In the genomic region with DNA sequence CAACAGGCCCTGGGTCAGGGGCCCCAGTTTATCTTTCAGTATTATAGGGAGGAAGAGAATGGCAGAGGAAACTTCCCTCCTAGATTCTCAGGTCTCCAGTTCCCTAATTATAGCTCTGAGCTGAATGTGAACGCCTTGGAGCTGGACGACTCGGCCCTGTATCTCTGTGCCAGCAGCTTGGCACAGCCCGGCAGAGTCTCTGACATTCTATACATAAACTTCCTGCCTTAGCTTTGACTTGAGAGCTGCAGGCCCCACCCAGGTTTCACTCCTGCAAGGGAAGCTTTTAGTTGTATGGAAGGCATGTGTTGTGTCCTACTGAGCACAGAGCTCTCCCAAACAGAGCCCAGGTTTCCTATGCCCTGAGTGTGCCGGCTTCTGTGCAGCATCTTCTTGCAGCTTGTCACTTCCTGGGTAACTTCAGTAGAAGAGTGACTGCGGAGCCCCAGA, we compare ENCODE assay signal across 12 cellular contexts.
A peak's percentile ranks its signal among the peaks of the same experiment; 100 is the strongest.
DNase-seq lines count a peak whose midpoint lies in the region; ATAC-seq and TF ChIP-seq lines count a peak whose summit lies in the region.
"Had no signal": no experiment of that assay in that cellular context is flagged by ENCODE, and none has a peak within 500 bp of the region (broad histone marks: within the 10 kb centered on the region; RNA-seq: fewer than 3 reads in every experiment).

No MANE protein-coding gene starts in this region.

- H3K27ac Mint-ChIP-seq in activated naive CD8-positive, alpha-beta T cell treated with anti-CD3 and anti-CD28 coated beads, Interleukin-2, amount 10 ng/mL, durations not matched to agents 7 days and 5 days = peak overlapping the region; percentile 93

- no peaks in the 10 kb centered on the region for H3K27me3 Mint-ChIP-seq in activated naive CD8-positive, alpha-beta T cell treated with anti-CD3 and anti-CD28 coated beads, Interleukin-2, amount 10 ng/mL, durations not matched to agents 7 days and 5 days

- H3K9me3 ChIP-seq in Loucy (ENCODE audit: insufficient read depth, low read depth, low read length) (no peaks in the 10 kb centered on the region), gastroesophageal sphincter (no peaks in the 10 kb centered on the region)

- H3K4me1 Mint-ChIP-seq in activated naive CD8-positive, alpha-beta T cell treated with anti-CD3 and anti-CD28 coated beads, Interleukin-2, amount 10 ng/mL, durations not matched to agents 7 days and 5 days = peaks cover 37% of the 10 kb centered on the region

- no peaks in the 10 kb centered on the region for H3K9me2 ChIP-seq in Loucy (replicated peaks; ENCODE audit: low read depth, low read length)

- no peak overlapping the region for H3K27ac ChIP-seq in gastroesophageal sphincter
- H3K27ac ChIP-seq: C4-2B, RWPE1 had no signal

- H3K4me3 ChIP-seq in Loucy (ENCODE audit: low read length, poor library complexity, severe bottlenecking) = peak overlapping the region; percentile 76
- H3K4me3 ChIP-seq in gastroesophageal sphincter = no peak overlapping the region

- DNase-seq in stimulated activated CD4-positive, alpha-beta T cell treated with anti-CD3 and anti-CD28 coated beads, Interleukin-4, amount 100 ng/mL, for 24 hours = peak; percentile 31
- no peak for DNase-seq in stimulated activated CD4-positive, alpha-beta T cell treated with anti-CD3 and anti-CD28 coated beads, Interleukin-4, amount 100 ng/mL, for 1 hour
- no peak for DNase-seq in activated naive CD8-positive, alpha-beta T cell treated with anti-CD3 and anti-CD28 coated beads, Interleukin-2, amount 10 ng/mL, durations not matched to agents 7 days and 5 days
- no peak for DNase-seq in NCI-H187 (lab: John Stamatoyannopoulos, UW)
- no peak for DNase-seq in LoVo (ENCODE audit: low spot score)
- DNase-seq: NCI-H1694, retina had no signal

- no peaks in the 10 kb centered on the region for H3K9me3 Mint-ChIP-seq in activated naive CD8-positive, alpha-beta T cell treated with anti-CD3 and anti-CD28 coated beads, Interleukin-2, amount 10 ng/mL, durations not matched to agents 7 days and 5 days

- no peak for TF ChIP-seq CTCF in Loucy (conservative IDR thresholded peaks at IDR 0.05; ENCODE audit: low read length)
- no peak for TF ChIP-seq CTCF in gastroesophageal sphincter (IDR thresholded peaks at IDR 0.05)

- no peaks in the 10 kb centered on the region for H4K20me1 ChIP-seq in Loucy (ENCODE audit: insufficient read depth, low read length, poor library complexity, severe bottlenecking)

- H3K27me3 ChIP-seq in Loucy (ENCODE audit: insufficient read depth, low read length, poor library complexity, severe bottlenecking) = no peaks in the 10 kb centered on the region
- peaks cover 4% of the 10 kb centered on the region for H3K27me3 ChIP-seq in gastroesophageal sphincter

- peak overlapping the region; percentile 85 for H3K9ac ChIP-seq in Loucy (ENCODE audit: low read depth, low read length, poor library complexity, severe bottlenecking)

- H2AFZ ChIP-seq in Loucy (ENCODE audit: low read length) = no peak overlapping the region

- peak overlapping the region; percentile 91 for H3K4me2 ChIP-seq in Loucy (ENCODE audit: low read depth, low read length, poor library complexity, severe bottlenecking)

- peak; percentile 75 for ATAC-seq in activated naive CD8-positive, alpha-beta T cell treated with anti-CD3 and anti-CD28 coated beads, Interleukin-2, amount 10 ng/mL, durations not matched to agents 7 days and 5 days (ENCODE audit: low read depth)
- ATAC-seq in gastroesophageal sphincter (no peak), HG03139 (IDR thresholded peaks at IDR 0.05; ENCODE audit: unreplicated experiment) (no peak)

- H3K4me1 ChIP-seq in Loucy (ENCODE audit: insufficient read depth, low read length, poor library complexity, severe bottlenecking) (peaks cover 78% of the 10 kb centered on the region), gastroesophageal sphincter (no peaks in the 10 kb centered on the region)

- whole genome bisulfite sequencing in gastroesophageal sphincter (ENCODE audit: low coverage in 1 of 2), 2 donors = 21 to 26% methylated on average over 4 to 6 of the region's 6 CpGs

- no peak for TF ChIP-seq EP300 in gastroesophageal sphincter (IDR thresholded peaks at IDR 0.05)

- peak overlapping the region; percentile 79 for H3K4me3 Mint-ChIP-seq in activated naive CD8-positive, alpha-beta T cell treated with anti-CD3 and anti-CD28 coated beads, Interleukin-2, amount 10 ng/mL, durations not matched to agents 7 days and 5 days

- no peak for TF ChIP-seq POLR2A in gastroesophageal sphincter (IDR thresholded peaks at IDR 0.05)

- POLR2A ChIA-PET in activated naive CD8-positive, alpha-beta T cell treated with anti-CD3 and anti-CD28 coated beads, Interleukin-2, amount 10 ng/mL, durations not matched to agents 7 days and 5 days (lab: Charles Lee) = interaction anchor here (0.5 to 2.0 kb wide), 4 partner anchors 10 to 321 kb away, joined by 4 to 11 read pairs (median 6); no protein-coding TSS in a partner anchor

- H3K36me3 Mint-ChIP-seq in activated naive CD8-positive, alpha-beta T cell treated with anti-CD3 and anti-CD28 coated beads, Interleukin-2, amount 10 ng/mL, durations not matched to agents 7 days and 5 days = peaks cover 4% of the 10 kb centered on the region

- H3F3A ChIP-seq in Loucy (ENCODE audit: low read depth) = peaks cover 19% of the 10 kb centered on the region

- H3K36me3 ChIP-seq in Loucy (ENCODE audit: insufficient read depth, low read length) = no peaks in the 10 kb centered on the region
- H3K36me3 ChIP-seq in gastroesophageal sphincter = no peaks in the 10 kb centered on the region

- peaks cover 34% of the 10 kb centered on the region for H3K79me2 ChIP-seq in Loucy (ENCODE audit: insufficient read depth, low read length)
